Comparison of ENCODE assay signal across 20 cellular contexts in genomic region chr6:33877982-33878381, GRCh38.
DNase-seq lines count a peak whose midpoint lies in the region; ATAC-seq, FAIRE-seq and TF ChIP-seq lines count a peak whose summit lies in the region.
"Had no signal": no experiment of that assay in that cellular context is flagged by ENCODE, and none has a peak within 500 bp of the region (broad histone marks: within the 10 kb centered on the region; RNA-seq: fewer than 3 reads in every experiment).

No MANE protein-coding gene starts in this region.

- CTCF ChIA-PET in HEK293 (lab: Yijun Ruan, JAX), result interaction anchor here (0.6 to 0.7 kb wide), 2 partner anchors 83 to 259 kb away, joined by 3 read pairs; no protein-coding TSS in a partner anchor

- intact Hi-C loops in body of pancreas (cut with DNase I) (no loop called here), pancreas (cut with DNase I) (no loop called here)

- H3K27ac ChIP-seq in HEK293 (ENCODE audit: extremely low read depth, low read depth, low read length) (no peak overlapping the region), body of pancreas (peak overlapping the region in 2 of 4 donors; percentile 27 to 34), pancreas (no peak overlapping the region)
- H3K27ac ChIP-seq: 22Rv1, BLaER1 had no signal

- H3K4me3 ChIP-seq in HEK293 (ENCODE audit: low read depth, low read length) (no peak overlapping the region), body of pancreas (no peak overlapping the region), pancreas (no peak overlapping the region)
- H3K4me3 ChIP-seq: BLaER1 had no signal

- no peak for TF ChIP-seq POLR2A in body of pancreas (IDR thresholded peaks at IDR 0.05)
- TF ChIP-seq POLR2A in GM18505 (IDR thresholded peaks at IDR 0.05; ENCODE audit: borderline replicate concordance, extremely low read depth, insufficient read depth, insufficient read length), result no peak

- 42 to 47% methylated on average over 5 of the region's 5 CpGs for WGBS in body of pancreas, 2 donors
- 38% methylated on average over 5 of the region's 5 CpGs for WGBS in pancreas, 2 donors

- peak; percentile 74 for ATAC-seq in body of pancreas
- ATAC-seq in pancreas, result peak in 3 of 4 donors; percentile 64 to 81 (median 81)
- no peak for ATAC-seq in GM18505 (IDR thresholded peaks at IDR 0.05; ENCODE audit: unreplicated experiment)
- no peak for ATAC-seq in GM19351 (IDR thresholded peaks at IDR 0.05; ENCODE audit: unreplicated experiment)

- H3K9me3 ChIP-seq in HEK293 (ENCODE audit: control insufficient read depth, insufficient read depth, low read depth, low read length) (no peaks in the 10 kb centered on the region), body of pancreas (no peaks in the 10 kb centered on the region), pancreas (no peaks in the 10 kb centered on the region)
- H3K9me3 ChIP-seq: BLaER1, Caco-2 had no signal

- H3K27me3 ChIP-seq in body of pancreas (no peaks in the 10 kb centered on the region), pancreas (no peaks in the 10 kb centered on the region)
- H3K27me3 ChIP-seq: BLaER1 had no signal

- TF ChIP-seq CTCF in HEK293 (tag by site-specific recombination; IDR thresholded peaks at IDR 0.05) (no peak), body of pancreas (IDR thresholded peaks at IDR 0.05) (no peak), pancreas (IDR thresholded peaks at IDR 0.05) (no peak)

- H3K4me1 ChIP-seq in HEK293 (ENCODE audit: control insufficient read depth, insufficient read depth, low read length), result no peaks in the 10 kb centered on the region
- peaks cover 11% of the 10 kb centered on the region for H3K4me1 ChIP-seq in body of pancreas
- no peaks in the 10 kb centered on the region for H3K4me1 ChIP-seq in pancreas

- FAIRE-seq in pancreas (lab: Jason Lieb, UNC), result no peak
- FAIRE-seq: H54 had no signal

- DNase-seq in NCI-H146 (lab: John Stamatoyannopoulos, UW) (peak; percentile 31), NCI-H146 treated with DMSO at 0.1 percent for 48 hours (lab: John Stamatoyannopoulos, UW; ENCODE audit: unreplicated experiment) (no peak), body of pancreas (peak; percentile 19 to 55 (median 45)), pancreas (peak in 2 of 6 donors; percentile 47 to 52), NCI-H2227 (lab: John Stamatoyannopoulos, UW; ENCODE audit: unreplicated experiment) (no peak)
- DNase-seq: ACHN; Caco-2; CD4-positive, alpha-beta T cell; DMS 273 treated with DMSO at 0.1 percent for 48 hours; HFFc6; KG1; NCI-H446 treated with DMSO at 0.1 percent for 48 hours; NCI-H526 treated with DMSO at 0.1 percent for 48 hours; OCI-M1 had no signal

- POLR2A ChIA-PET in HEK293 (lab: Yijun Ruan, JAX), result no interaction called here

- H3K36me3 ChIP-seq in HEK293 (ENCODE audit: control insufficient read depth in 2 of 2, insufficient read depth in 1 of 2, low read length in 2 of 2), result no peaks in the 10 kb centered on the region
- H3K36me3 ChIP-seq in body of pancreas (replicated peaks in 1 of 2; ENCODE audit: insufficient read depth in 1 of 2, low read depth in 2 of 2), result no peaks in the 10 kb centered on the region
- H3K36me3 ChIP-seq in pancreas, result no peaks in the 10 kb centered on the region
- H3K36me3 ChIP-seq: BLaER1 had no signal

TF ChIP-seq in HEK293, 187 proteins besides CTCF, POLR2A, EP300 and RAD21:
- no peak for TF ChIP-seq ZNF837 (tag by site-specific recombination; IDR thresholded peaks at IDR 0.05)
- peak; percentile 78 for TF ChIP-seq GLIS1 (tag by site-specific recombination; IDR thresholded peaks at IDR 0.05)

Comparison
In these comparisons a context has a peak if more than half of its experiments do, and no peak if none do; other contexts are left out.
1. DNase-seq: peak in NCI-H146 (single experiment) and body of pancreas (4 of 4); none in NCI-H146 treated with DMSO at 0.1 percent for 48 hours (single experiment) and NCI-H2227 (single experiment).
2. ATAC-seq: peak in body of pancreas (single experiment) and pancreas (3 of 4); none in GM18505 (single experiment) and GM19351 (single experiment).